In genomic region chr14:77790566-77791224, GRCh38 we compare ENCODE assay signal across 25 cellular contexts. TPM values are rescaled to one million over a fixed set of nuclear protein-coding genes. Genes with fewer than 3 reads are reported as not detected.
A peak's percentile ranks its signal among the peaks of the same experiment; 100 is the strongest.
DNase-seq lines count a peak whose midpoint lies in the region; ATAC-seq, FAIRE-seq and TF ChIP-seq lines count a peak whose summit lies in the region.
"Had no signal": no experiment of that assay in that cellular context is flagged by ENCODE, and none has a peak within 500 bp of the region (broad histone marks: within the 10 kb centered on the region; RNA-seq: fewer than 3 reads in every experiment).

No MANE protein-coding gene starts in this region.

- no peak for FAIRE-seq in HepG2 (lab: Jason Lieb, UNC)
- FAIRE-seq: GM19239 had no signal

- DNase-seq in IMR-90: no peak
- DNase-seq in NCI-H524 treated with DMSO at 0.1 percent for 48 hours (lab: John Stamatoyannopoulos, UW): peak; percentile 93
- DNase-seq in UCSD-AML1 (lab: John Stamatoyannopoulos, UW; ENCODE audit: unreplicated experiment): peak; percentile 13
- DNase-seq in HepG2 (ENCODE audit: low spot score): no peak
- DNase-seq in stimulated activated naive CD4-positive, alpha-beta T cell (lab: John Stamatoyannopoulos, UW): no peak
- no peak for DNase-seq in upper lobe of right lung
- DNase-seq in A673 (ENCODE audit: low spot score): no peak
- DNase-seq in DMS79 (lab: John Stamatoyannopoulos, UW): no peak
- DNase-seq: activated CD8-positive, alpha-beta memory T cell treated with anti-CD3 and anti-CD28 coated beads, Interleukin-2, amount 10 ng/mL, durations not matched to agents 7 days and 5 days; activated naive CD4-positive, alpha-beta T cell treated with Interleukin-2 at 50 U/mL for 16 hours; body of pancreas; DMS79 treated with DMSO at 0.1 percent for 48 hours; erythroblast; GF-D8; heart left ventricle; NCI-H1048; NCI-H187; OCI-M1; Right ventricle myocardium superior; stimulated activated CD4-positive, alpha-beta T cell treated with anti-CD3 and anti-CD28 coated beads, Interleukin-2, amount 100 ng/mL, for 48 hours had no signal

- H3K18ac ChIP-seq in IMR-90 (ENCODE audit: low read depth, low read length): no peak overlapping the region

- H3K56ac ChIP-seq in IMR-90 (ENCODE audit: extremely low read depth, insufficient read depth, low read length): no peak overlapping the region

- H4K20me1 ChIP-seq in IMR-90 (ENCODE audit: insufficient read depth, low read length) (no peaks in the 10 kb centered on the region), HepG2 (ENCODE audit: insufficient read depth, low read length) (no peaks in the 10 kb centered on the region)

- CTCF ChIA-PET in IMR-90 (lab: Yijun Ruan, JAX) (no interaction called here), HepG2 (lab: Yijun Ruan, JAX; ENCODE audit: low intra/inter-chr PET ratio, low total read pairs) (no interaction called here), A673 (lab: Charles Lee) (no interaction called here)

- BruUV-seq in IMR-90 (replicated peaks; lab: Mats Ljungman, UMichigan) (no TSS peak), HepG2 (replicated peaks; lab: Mats Ljungman, UMichigan) (no TSS peak), A673 (replicated peaks; lab: Mats Ljungman, UMichigan) (no TSS peak)

- H2BK120ac ChIP-seq in IMR-90 (ENCODE audit: low read depth, low read length): no peak overlapping the region

- WGBS in IMR-90 (ENCODE audit: extremely low coverage in 2 of 2, insufficient read length in 1 of 2), 2 experiments: no CpG with 5 or more reads among the region's 6 CpGs
- 9% methylated on average over 6 of the region's 6 CpGs for WGBS in HepG2 (ENCODE audit: low lambda C conversion rate)

- H3K36me3 ChIP-seq in IMR-90 (ENCODE audit: control insufficient read depth, insufficient read depth, low read length) (no peaks in the 10 kb centered on the region), HepG2 (replicated peaks in 1 of 2; ENCODE audit: control insufficient read depth in 1 of 2, insufficient read depth in 2 of 2, low read length in 2 of 2) (no peaks in the 10 kb centered on the region), upper lobe of right lung (no peaks in the 10 kb centered on the region), A673 (ENCODE audit: insufficient read depth, low read length, poor library complexity, severe bottlenecking) (no peaks in the 10 kb centered on the region)
- H3K36me3 ChIP-seq: heart left ventricle, right atrium auricular region had no signal

- H3K27ac ChIP-seq in IMR-90 (ENCODE audit: insufficient read depth, low read length): no peak overlapping the region
- H3K27ac ChIP-seq in HepG2 (ENCODE audit: extremely low read length, insufficient read depth, low read length): no peak overlapping the region
- no peak overlapping the region for H3K27ac ChIP-seq in upper lobe of right lung
- no peak overlapping the region for H3K27ac ChIP-seq in A673 (ENCODE audit: low read depth, low read length, poor library complexity, severe bottlenecking)
- H3K27ac ChIP-seq: body of pancreas, heart left ventricle, parathyroid adenoma, right atrium auricular region had no signal

- dilution Hi-C loops in IMR-90 (cut with HindIII; ENCODE audit: low sequenced_read_pairs, unreplicated experiment): no loop called here

- H2BK15ac ChIP-seq in IMR-90 (ENCODE audit: low read depth, low read length): no peak overlapping the region

- no peak for TF ChIP-seq RAD21 in IMR-90 (IDR thresholded peaks at IDR 0.05; ENCODE audit: low read length)
- TF ChIP-seq RAD21 in HepG2 (CRISPR knock-in tag; IDR thresholded peaks at IDR 0.05): no peak

- ATAC-seq in IMR-90 (ENCODE audit: low read depth) (no peak), HepG2 (peak; percentile 49), upper lobe of right lung (no peak)
- ATAC-seq: activated CD8-positive, alpha-beta memory T cell treated with anti-CD3 and anti-CD28 coated beads, Interleukin-2, amount 10 ng/mL, durations not matched to agents 7 days and 5 days; body of pancreas; WTC11 had no signal

- POLR2A ChIA-PET in IMR-90 (lab: Charles Lee; ENCODE audit: unreplicated experiment): no interaction called here
- POLR2A ChIA-PET in HepG2 (lab: Yijun Ruan, JAX): interaction anchor here (1.2 to 1.8 kb wide), 2 partner anchors 10 to 29 kb away, joined by 4 to 7 read pairs; partner anchors contain the start of genes ADCK1 and SNW1
- POLR2A ChIA-PET in A673 (lab: Charles Lee; ENCODE audit: low non-redundant PET): no interaction called here

- H2AK5ac ChIP-seq in IMR-90 (ENCODE audit: low read depth, low read length): no peak overlapping the region

- H2BK5ac ChIP-seq in IMR-90 (ENCODE audit: low read depth, low read length, poor library complexity, severe bottlenecking): no peak overlapping the region

- no peak overlapping the region for H3K23ac ChIP-seq in IMR-90 (ENCODE audit: low read depth, low read length)

- H3K9me3 ChIP-seq in IMR-90 (ENCODE audit: control insufficient read depth, insufficient read depth, low read length) (no peaks in the 10 kb centered on the region), HepG2 (ENCODE audit: low read length) (no peaks in the 10 kb centered on the region), upper lobe of right lung (no peaks in the 10 kb centered on the region), A673 (ENCODE audit: low read depth, low read length, poor library complexity, severe bottlenecking) (no peaks in the 10 kb centered on the region)
- H3K9me3 ChIP-seq: body of pancreas, heart left ventricle, right atrium auricular region had no signal

- no peaks in the 10 kb centered on the region for H3K79me2 ChIP-seq in HepG2 (ENCODE audit: insufficient read depth, low read length)
- H3K79me2 ChIP-seq: parathyroid adenoma had no signal

- intact Hi-C loops in IMR-90 (cut with micrococcal nuclease): no loop called here
- intact Hi-C loops in HepG2 (cut with micrococcal nuclease; ENCODE audit: unreplicated experiment): no loop called here
- intact Hi-C loops in upper lobe of right lung (cut with DNase I): no loop called here
- intact Hi-C loops in A673 (cut with micrococcal nuclease; ENCODE audit: unreplicated experiment): no loop called here

- H3K79me1 ChIP-seq in IMR-90 (ENCODE audit: low read depth in 1 of 2, low read length in 2 of 2): no peaks in the 10 kb centered on the region

- in situ Hi-C loops in IMR-90 (cut with MboI; ENCODE audit: low sequenced_read_pairs) (no loop called here), HepG2 (cut with HindIII; ENCODE audit: extremely low pct_ligation_motif_present, low pct_unique_long_range_greater_than_20kb) (no loop called here)

- peaks cover 4% of the 10 kb centered on the region; the same call in 1 of the 2 replicates for H3K27me3 ChIP-seq in IMR-90 (ENCODE audit: control insufficient read depth, insufficient read depth, low read length)
- no peaks in the 10 kb centered on the region for H3K27me3 ChIP-seq in HepG2 (ENCODE audit: control insufficient read depth in 1 of 2, insufficient read depth in 2 of 2, low read length in 2 of 2)
- H3K27me3 ChIP-seq in upper lobe of right lung: no peaks in the 10 kb centered on the region
- no peaks in the 10 kb centered on the region for H3K27me3 ChIP-seq in A673 (replicated peaks; ENCODE audit: insufficient read depth, low read depth, low read length, poor library complexity)
- H3K27me3 ChIP-seq: body of pancreas, heart left ventricle, right atrium auricular region had no signal

- H4K8ac ChIP-seq in IMR-90 (ENCODE audit: low read depth in 2 of 2, low read length in 2 of 2): no peak overlapping the region

- H3K4me1 ChIP-seq in IMR-90 (ENCODE audit: control insufficient read depth, insufficient read depth, low read length) (no peaks in the 10 kb centered on the region), HepG2 (ENCODE audit: insufficient read depth, low read length) (peaks cover 38% of the 10 kb centered on the region), upper lobe of right lung (no peaks in the 10 kb centered on the region), A673 (ENCODE audit: insufficient read depth, low read length, poor library complexity, severe bottlenecking) (no peaks in the 10 kb centered on the region)
- H3K4me1 ChIP-seq: body of pancreas, heart left ventricle, parathyroid adenoma, right atrium auricular region had no signal

- no peaks in the 10 kb centered on the region for H3K9me1 ChIP-seq in IMR-90 (ENCODE audit: insufficient read depth, low read length)

- H3K9ac ChIP-seq in IMR-90 (ENCODE audit: low read depth, low read length): no peak overlapping the region
- no peak overlapping the region for H3K9ac ChIP-seq in HepG2 (ENCODE audit: insufficient read depth, low read depth, low read length)
- H3K9ac ChIP-seq: parathyroid adenoma had no signal

- no peak overlapping the region for H3K4me2 ChIP-seq in IMR-90 (ENCODE audit: low read depth, low read length)
- H3K4me2 ChIP-seq in HepG2 (ENCODE audit: low read depth, low read length): peak overlapping the region; percentile 36; the same call in 1 of the 2 replicates

- H2AFZ ChIP-seq in IMR-90 (replicated peaks; ENCODE audit: low read length, poor library complexity) (peak overlapping the region; percentile 70), HepG2 (ENCODE audit: low read length) (no peak overlapping the region)
- H2AFZ ChIP-seq: parathyroid adenoma had no signal

- TF ChIP-seq CTCF in IMR-90 (conservative IDR thresholded peaks at IDR 0.05; ENCODE audit: low read depth, low read length): no peak
- TF ChIP-seq CTCF in HepG2 (CRISPR knock-in tag; IDR thresholded peaks at IDR 0.05): no peak
- TF ChIP-seq CTCF in upper lobe of right lung (IDR thresholded peaks at IDR 0.05): no peak
- TF ChIP-seq CTCF in A673 (conservative IDR thresholded peaks at IDR 0.05; ENCODE audit: low read depth, low read length): no peak

- H4K91ac ChIP-seq in IMR-90 (ENCODE audit: insufficient read depth, low read depth, low read length): no peak overlapping the region

- TF ChIP-seq EP300 in HepG2 (IDR thresholded peaks at IDR 0.05; ENCODE audit: low read depth in 2 of 2, low read length in 2 of 2) (no peak), HepG2 (CRISPR knock-in tag; IDR thresholded peaks at IDR 0.05; ENCODE audit: borderline replicate concordance) (no peak)

- no peak overlapping the region for H3K4ac ChIP-seq in IMR-90 (ENCODE audit: low read depth, low read length)

- no peak overlapping the region for H2BK20ac ChIP-seq in IMR-90 (ENCODE audit: low read depth, low read length)

- TF ChIP-seq POLR2A in IMR-90 (IDR thresholded peaks at IDR 0.05; ENCODE audit: low read depth, low read length): no peak
- TF ChIP-seq POLR2A in HepG2 (IDR thresholded peaks at IDR 0.05; ENCODE audit: insufficient read depth in 1 of 2, low read depth in 2 of 2, low read length in 2 of 2): no peak

- H4K5ac ChIP-seq in IMR-90 (ENCODE audit: low read depth, low read length): no peak overlapping the region

- no peak overlapping the region for H2AK9ac ChIP-seq in IMR-90 (replicated peaks; ENCODE audit: low read depth, low read length, poor library complexity)

- no peak overlapping the region for H3K4me3 ChIP-seq in IMR-90 (ENCODE audit: insufficient read depth, low read depth, low read length)
- no peak overlapping the region for H3K4me3 ChIP-seq in HepG2 (replicated peaks in 1 of 3; ENCODE audit: insufficient read depth in 1 of 3, low read depth in 2 of 3, low read length in 3 of 3)
- no peak overlapping the region for H3K4me3 ChIP-seq in upper lobe of right lung
- no peak overlapping the region for H3K4me3 ChIP-seq in A673 (ENCODE audit: low read depth, low read length, poor library complexity, severe bottlenecking)
- H3K4me3 ChIP-seq: body of pancreas, heart left ventricle, lung, right atrium auricular region had no signal

- no peak overlapping the region for H3K14ac ChIP-seq in IMR-90 (replicated peaks; ENCODE audit: low read depth, low read length)

RNA-seq across cellular contexts. Expression of gene ADCK1, which starts 9.2 kb away (rescaled TPM):
- 1.1 and 1.6 TPM in 2 replicates for total RNA-seq in IMR-90 (2012; rRNA removed)
- polyA plus RNA-seq in IMR-90 (2012; rRNA removed): 3.6 and 4.6 TPM in 2 replicates
- 2.2 and 5.5 TPM in 2 replicates for polyA plus RNA-seq in IMR-90 (2012; cell fraction: cytosol; rRNA removed)
- polyA plus RNA-seq in IMR-90 (2012; cell fraction: nucleus; rRNA removed; ENCODE audit: low replicate concordance): 19.4 and 19.7 TPM in 2 replicates
- total RNA-seq in HepG2 (2016; rRNA removed; fragmentation: Illumina TruSeq; extraction: Trizol): 2.1 and 3.9 TPM in 2 replicates
- total RNA-seq in HepG2 (2016; cell fraction: cytosol; rRNA removed; fragmentation: Illumina TruSeq; extraction: Trizol; ENCODE audit: low read depth): 1.1 and 1.2 TPM in 2 replicates
- total RNA-seq in HepG2 (2016; cell fraction: insoluble cytoplasmic fraction; rRNA removed; fragmentation: Illumina TruSeq; extraction: Trizol): 1.9 and 4.5 TPM in 2 replicates
- total RNA-seq in HepG2 (2016; cell fraction: membrane; rRNA removed; fragmentation: Illumina TruSeq; extraction: Trizol): 1.4 TPM in 2 replicates
- 5.3 and 6.0 TPM in 2 replicates for total RNA-seq in HepG2 (2016; cell fraction: nucleus; rRNA removed; fragmentation: Illumina TruSeq; extraction: Trizol)
- 6.3 and 6.8 TPM in 2 replicates for polyA plus RNA-seq in HepG2 (2011; rRNA removed)
- 4.5 and 4.6 TPM in 2 replicates for polyA plus RNA-seq in HepG2 (2011; cell fraction: cytosol; rRNA removed)
- 24.8 and 27.0 TPM in 2 replicates for polyA plus RNA-seq in HepG2 (2011; cell fraction: nucleus; rRNA removed)
- 2.4 and 3.8 TPM in 2 replicates for polyA plus RNA-seq in HepG2 (2012)
- polyA plus RNA-seq in HepG2 (2016; cell fraction: cytosol; fragmentation: Illumina TruSeq; extraction: Trizol; ENCODE audit: low read depth): 0.55 and 0.59 TPM in 2 replicates
- polyA plus RNA-seq in HepG2 (2016; cell fraction: insoluble cytoplasmic fraction; fragmentation: Illumina TruSeq; extraction: Trizol; ENCODE audit: low read depth): 2.4 and 2.5 TPM in 2 replicates
- polyA plus RNA-seq in HepG2 (2016; cell fraction: membrane; fragmentation: Illumina TruSeq; extraction: Trizol; ENCODE audit: low read depth): 1.4 and 1.6 TPM in 2 replicates
- 9.5 and 12.3 TPM in 2 replicates for polyA plus RNA-seq in HepG2 (2016; cell fraction: nucleus; fragmentation: Illumina TruSeq; extraction: Trizol; ENCODE audit: insufficient read depth, low read depth)
- polyA minus RNA-seq in HepG2 (2011; rRNA and poly(A)+ RNA removed; ENCODE audit: low replicate concordance): 5.5 and 15.7 TPM in 2 replicates
- polyA minus RNA-seq in HepG2 (2011; cell fraction: cytosol; rRNA and poly(A)+ RNA removed): 1.1 and 2.1 TPM in 2 replicates
- polyA minus RNA-seq in HepG2 (2011; cell fraction: nucleus; rRNA and poly(A)+ RNA removed): 2.7 and 11.4 TPM in 2 replicates
- 8.5 TPM for total RNA-seq in upper lobe of right lung
- total RNA-seq in A673 (2021): 8.3 and 10.3 TPM in 2 replicates

RNA-seq across cellular contexts. Expression of gene SNW1, which starts 29.7 kb away (rescaled TPM):
- total RNA-seq in IMR-90 (2012; rRNA removed) (30.6 and 50.3 TPM in 2 replicates), HepG2 (2016; rRNA removed; fragmentation: Illumina TruSeq; extraction: Trizol) (65.8 and 103 TPM in 2 replicates), upper lobe of right lung (64.7 TPM), A673 (2021) (143 and 154 TPM in 2 replicates)
- polyA plus RNA-seq in IMR-90 (2012; rRNA removed) (28.2 and 29.2 TPM in 2 replicates), HepG2 (2011; rRNA removed) (19.8 and 23.2 TPM in 2 replicates)
- 3.2 and 7.4 TPM in 2 replicates for polyA plus RNA-seq in IMR-90 (2012; cell fraction: cytosol; rRNA removed)
- polyA plus RNA-seq in IMR-90 (2012; cell fraction: nucleus; rRNA removed; ENCODE audit: low replicate concordance): 1.6 and 17.5 TPM in 2 replicates
- total RNA-seq in HepG2 (2016; cell fraction: cytosol; rRNA removed; fragmentation: Illumina TruSeq; extraction: Trizol; ENCODE audit: low read depth): 8.7 and 10.7 TPM in 2 replicates
- total RNA-seq in HepG2 (2016; cell fraction: insoluble cytoplasmic fraction; rRNA removed; fragmentation: Illumina TruSeq; extraction: Trizol): 69.8 and 98.6 TPM in 2 replicates
- 20.1 and 24.8 TPM in 2 replicates for total RNA-seq in HepG2 (2016; cell fraction: membrane; rRNA removed; fragmentation: Illumina TruSeq; extraction: Trizol)
- 49.6 and 52.1 TPM in 2 replicates for total RNA-seq in HepG2 (2016; cell fraction: nucleus; rRNA removed; fragmentation: Illumina TruSeq; extraction: Trizol)
- 11.7 and 16.1 TPM in 2 replicates for polyA plus RNA-seq in HepG2 (2011; cell fraction: cytosol; rRNA removed)
- polyA plus RNA-seq in HepG2 (2011; cell fraction: nucleus; rRNA removed): 15.7 and 16.5 TPM in 2 replicates
- polyA plus RNA-seq in HepG2 (2012): 44.9 and 47.3 TPM in 2 replicates
- polyA plus RNA-seq in HepG2 (2016; cell fraction: cytosol; fragmentation: Illumina TruSeq; extraction: Trizol; ENCODE audit: low read depth): 7.0 and 8.4 TPM in 2 replicates
- polyA plus RNA-seq in HepG2 (2016; cell fraction: insoluble cytoplasmic fraction; fragmentation: Illumina TruSeq; extraction: Trizol; ENCODE audit: low read depth): 113 and 115 TPM in 2 replicates
- polyA plus RNA-seq in HepG2 (2016; cell fraction: membrane; fragmentation: Illumina TruSeq; extraction: Trizol; ENCODE audit: low read depth): 16.1 and 16.3 TPM in 2 replicates
- polyA plus RNA-seq in HepG2 (2016; cell fraction: nucleus; fragmentation: Illumina TruSeq; extraction: Trizol; ENCODE audit: insufficient read depth, low read depth): 64.6 and 65.0 TPM in 2 replicates
- 8.0 and 14.1 TPM in 2 replicates for polyA minus RNA-seq in HepG2 (2011; rRNA and poly(A)+ RNA removed; ENCODE audit: low replicate concordance)
- 19.6 and 26.3 TPM in 2 replicates for polyA minus RNA-seq in HepG2 (2011; cell fraction: cytosol; rRNA and poly(A)+ RNA removed)
- polyA minus RNA-seq in HepG2 (2011; cell fraction: nucleus; rRNA and poly(A)+ RNA removed): 26.9 and 29.6 TPM in 2 replicates

Comparison
In these comparisons a context has a peak if more than half of its experiments do, and no peak if none do; other contexts are left out.
1. DNase-seq: peak in NCI-H524 treated with DMSO at 0.1 percent for 48 hours (single experiment) and UCSD-AML1 (single experiment); none in IMR-90 (single experiment), HepG2 (single experiment), stimulated activated naive CD4-positive, alpha-beta T cell (0 of 6), upper lobe of right lung (single experiment), A673 (single experiment) and DMS79 (single experiment).